7 cellular contexts compared by ENCODE assay signal in the genomic region with DNA sequence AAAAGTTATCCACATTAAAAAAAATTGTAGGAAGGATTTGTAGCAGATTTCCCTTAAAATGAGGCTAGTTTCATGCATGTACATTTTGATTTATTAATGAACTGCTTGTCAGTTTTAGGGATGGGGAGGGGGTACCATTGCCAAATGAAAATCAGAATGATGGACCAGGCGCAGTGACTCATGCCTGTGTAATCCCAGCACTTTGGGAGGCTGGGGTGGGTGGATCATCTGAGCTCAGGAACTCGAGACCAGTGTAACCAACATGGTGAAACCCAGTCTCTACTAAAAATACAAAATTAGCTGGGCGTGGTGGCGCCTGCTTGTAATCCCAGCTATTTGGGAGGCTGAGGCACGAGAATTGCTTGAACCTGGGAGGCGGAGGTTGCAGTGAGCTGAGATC. TPM values are rescaled to one million over a fixed set of nuclear protein-coding genes. Genes with fewer than 3 reads are reported as not detected.
DNase-seq lines count a peak whose midpoint lies in the region; ATAC-seq and TF ChIP-seq lines count a peak whose summit lies in the region.
"Not testable (repeated sequence)": the region's sequence is repeated elsewhere in the genome, so short reads cannot be mapped to it uniquely, and the experiment has no call there.

No MANE protein-coding gene starts in this region.

- TF ChIP-seq RAD21 in IMR-90 (IDR thresholded peaks at IDR 0.05; ENCODE audit: low read length) = not testable (repeated sequence)

- H3K23ac ChIP-seq in IMR-90 (ENCODE audit: low read depth, low read length) = peak overlapping the region; percentile 83

- peak overlapping the region; percentile 76 for H3K9ac ChIP-seq in DND-41 (ENCODE audit: low read depth, low read length)
- H3K9ac ChIP-seq in IMR-90 (ENCODE audit: low read depth, low read length) = peak overlapping the region; percentile 90
- H3K9ac ChIP-seq in SU-DHL-6 (ENCODE audit: low read length) = peak overlapping the region; percentile 86

- ATAC-seq in DND-41 (ENCODE audit: insufficient read depth, low read depth); IMR-90 (ENCODE audit: low read depth); effector memory CD8-positive, alpha-beta T cell (replicated peaks): not testable (repeated sequence)

- not testable (repeated sequence) for TF ChIP-seq POLR2A in IMR-90 (IDR thresholded peaks at IDR 0.05; ENCODE audit: low read depth, low read length)

- intact Hi-C loops in IMR-90 (cut with micrococcal nuclease) = loop anchor here (5.0 kb wide), 1 partner anchor 35 kb away; no protein-coding TSS in a partner anchor

- H3K9me2 ChIP-seq in SU-DHL-6 (replicated peaks; ENCODE audit: insufficient read depth, low read length) = not testable (repeated sequence)

- peak overlapping the region; percentile 79 for H3K27ac ChIP-seq in DND-41 (ENCODE audit: low read length)
- peak overlapping the region; percentile 91; the same call in 1 of the 2 replicates for H3K27ac ChIP-seq in IMR-90 (ENCODE audit: insufficient read depth, low read length)
- H3K27ac ChIP-seq in SU-DHL-6 (ENCODE audit: low read depth, low read length) = peak overlapping the region; percentile 90

- H3K9me3 Mint-ChIP-seq in activated naive CD4-positive, alpha-beta T cell treated with anti-CD3 and anti-CD28 coated beads, Interleukin-2, amount 10 ng/mL, durations not matched to agents 7 days and 5 days; effector memory CD8-positive, alpha-beta T cell; immature natural killer cell; osteocyte (ENCODE audit: unreplicated experiment): not testable (repeated sequence)

- H3K4me2 ChIP-seq in DND-41 (ENCODE audit: insufficient read depth, low read length) (peak overlapping the region; percentile 69), IMR-90 (ENCODE audit: low read depth, low read length) (peak overlapping the region; percentile 98), SU-DHL-6 (ENCODE audit: low read depth, low read length, poor library complexity, severe bottlenecking) (peak overlapping the region; percentile 61)

- dilution Hi-C loops in IMR-90 (cut with HindIII; ENCODE audit: low sequenced_read_pairs, unreplicated experiment) = not testable (repeated sequence)

- peak overlapping the region; percentile 80; the same call in 2 of the 3 replicates for H2BK15ac ChIP-seq in IMR-90 (ENCODE audit: low read depth, low read length)

- no CpG with 5 or more reads among the region's 6 CpGs for WGBS in IMR-90 (ENCODE audit: extremely low coverage in 2 of 2, insufficient read length in 1 of 2), 2 experiments

- 0 out of 2 replicates have a peak overlapping the region, but pooled peaks have one; percentile 81 for H3K56ac ChIP-seq in IMR-90 (ENCODE audit: extremely low read depth, insufficient read depth, low read length)

- in situ Hi-C loops in IMR-90 (cut with MboI; ENCODE audit: low sequenced_read_pairs) = not testable (repeated sequence)

- H4K5ac ChIP-seq in IMR-90 (ENCODE audit: low read depth, low read length) = not testable (repeated sequence)

- peaks cover 32% of the 10 kb centered on the region for H3F3A ChIP-seq in SU-DHL-6 (ENCODE audit: insufficient read depth)

- H2AFZ ChIP-seq in DND-41 (ENCODE audit: low read depth, low read length); IMR-90 (replicated peaks; ENCODE audit: low read length, poor library complexity); SU-DHL-6 (ENCODE audit: low read depth, low read length, severe bottlenecking): not testable (repeated sequence)

- H4K20me1 ChIP-seq in DND-41 (ENCODE audit: insufficient read depth, low read length) (peaks cover 20% of the 10 kb centered on the region; the same call in 1 of the 2 replicates), IMR-90 (ENCODE audit: insufficient read depth, low read length) (peaks cover 24% of the 10 kb centered on the region; the same call in 1 of the 2 replicates)
- not testable (repeated sequence) for H4K20me1 ChIP-seq in SU-DHL-6 (ENCODE audit: low read depth, low read length)

- peak overlapping the region; percentile 77 for H2BK5ac ChIP-seq in IMR-90 (ENCODE audit: low read depth, low read length, poor library complexity, severe bottlenecking)

- H3K36me3 Mint-ChIP-seq in activated naive CD4-positive, alpha-beta T cell treated with anti-CD3 and anti-CD28 coated beads, Interleukin-2, amount 10 ng/mL, durations not matched to agents 7 days and 5 days = peaks cover 36% of the 10 kb centered on the region
- peaks cover 14% of the 10 kb centered on the region for H3K36me3 Mint-ChIP-seq in effector memory CD8-positive, alpha-beta T cell (ENCODE audit: insufficient read depth)
- H3K36me3 Mint-ChIP-seq in immature natural killer cell; osteocyte (ENCODE audit: unreplicated experiment): not testable (repeated sequence)

- TF ChIP-seq CTCF in DND-41 (IDR thresholded peaks at IDR 0.05; ENCODE audit: borderline replicate concordance, extremely low read depth, low read length, poor library complexity, severe bottlenecking); IMR-90 (conservative IDR thresholded peaks at IDR 0.05; ENCODE audit: low read depth, low read length); SU-DHL-6 (IDR thresholded peaks at IDR 0.05; ENCODE audit: insufficient read depth, low read length, poor library complexity, severe bottlenecking); osteocyte (IDR thresholded peaks at IDR 0.05): not testable (repeated sequence)

- peak overlapping the region; percentile 85 for H3K27ac Mint-ChIP-seq in activated naive CD4-positive, alpha-beta T cell treated with anti-CD3 and anti-CD28 coated beads, Interleukin-2, amount 10 ng/mL, durations not matched to agents 7 days and 5 days
- H3K27ac Mint-ChIP-seq in effector memory CD8-positive, alpha-beta T cell = peak overlapping the region; percentile 86 to 97
- H3K27ac Mint-ChIP-seq in immature natural killer cell (peak overlapping the region; percentile 83 to 97 (median 92)), osteocyte (ENCODE audit: unreplicated experiment) (peak overlapping the region; percentile 84)

- 0 out of 2 replicates have a peak overlapping the region, but pooled peaks have one; percentile 38 for H2BK20ac ChIP-seq in IMR-90 (ENCODE audit: low read depth, low read length)

- POLR2A ChIA-PET in IMR-90 (lab: Charles Lee; ENCODE audit: unreplicated experiment) = interaction anchor here (0.6 kb wide), 1 partner anchor 155 kb away, joined by 11 read pairs; no protein-coding TSS in a partner anchor

- BruUV-seq in IMR-90 (replicated peaks; lab: Mats Ljungman, UMichigan) = not testable (repeated sequence)

- H3K4me3 ChIP-seq in DND-41 (ENCODE audit: low read depth in 1 of 2, low read length in 2 of 2) (peak overlapping the region; percentile 50 to 80; a peak in 3 of 4 replicates), SU-DHL-6 (ENCODE audit: insufficient read depth, low read length, poor library complexity, severe bottlenecking) (peak overlapping the region; percentile 89)
- not testable (repeated sequence) for H3K4me3 ChIP-seq in IMR-90 (ENCODE audit: insufficient read depth, low read depth, low read length)

- H3K9me3 ChIP-seq in DND-41 (ENCODE audit: insufficient read depth, low read length, severe bottlenecking); IMR-90 (ENCODE audit: control insufficient read depth, insufficient read depth, low read length); SU-DHL-6 (ENCODE audit: insufficient read depth, low read length): not testable (repeated sequence)

- H3K79me2 ChIP-seq in DND-41 (ENCODE audit: insufficient read depth, low read length) (peaks cover 64% of the 10 kb centered on the region), SU-DHL-6 (ENCODE audit: insufficient read depth, low read length) (peaks cover 64% of the 10 kb centered on the region)

- H3K9me1 ChIP-seq in IMR-90 (ENCODE audit: insufficient read depth, low read length) = peaks cover 13% of the 10 kb centered on the region

- H3K4ac ChIP-seq in IMR-90 (ENCODE audit: low read depth, low read length) = peak overlapping the region; percentile 89

- peak overlapping the region; percentile 86; the same call in 1 of the 2 replicates for H2AK5ac ChIP-seq in IMR-90 (ENCODE audit: low read depth, low read length)

- CTCF ChIA-PET in IMR-90 (lab: Yijun Ruan, JAX) = interaction anchor here (0.5 to 0.9 kb wide), 3 partner anchors 33 to 78 kb away, joined by 3 to 4 read pairs (median 3); no protein-coding TSS in a partner anchor
- CTCF ChIA-PET in activated naive CD4-positive, alpha-beta T cell treated with anti-CD3 and anti-CD28 coated beads, Interleukin-2, amount 10 ng/mL, durations not matched to agents 7 days and 5 days (lab: Charles Lee) = interaction anchor here (0.7 to 2.6 kb wide), 7 partner anchors 9 to 792 kb away, joined by 3 to 11 read pairs (median 3); no protein-coding TSS in a partner anchor

- H3K14ac ChIP-seq in IMR-90 (replicated peaks; ENCODE audit: low read depth, low read length) = peak overlapping the region; percentile 86; the same call in 1 of the 2 replicates

- H3K4me3 Mint-ChIP-seq in activated naive CD4-positive, alpha-beta T cell treated with anti-CD3 and anti-CD28 coated beads, Interleukin-2, amount 10 ng/mL, durations not matched to agents 7 days and 5 days = peak overlapping the region; percentile 79
- H3K4me3 Mint-ChIP-seq in effector memory CD8-positive, alpha-beta T cell = peak overlapping the region; percentile 84 to 87
- H3K4me3 Mint-ChIP-seq in immature natural killer cell (peak overlapping the region; percentile 90 to 95 (median 91)), osteocyte (ENCODE audit: unreplicated experiment) (peak overlapping the region; percentile 78)

- H3K27me3 ChIP-seq in DND-41 (ENCODE audit: insufficient read depth, low read length, poor library complexity); IMR-90 (ENCODE audit: control insufficient read depth, insufficient read depth, low read length); SU-DHL-6 (ENCODE audit: low read length): not testable (repeated sequence)

- DNase-seq in DND-41; IMR-90; activated naive CD4-positive, alpha-beta T cell treated with anti-CD3 and anti-CD28 coated beads, Interleukin-2, amount 10 ng/mL, durations not matched to agents 7 days and 5 days; effector memory CD8-positive, alpha-beta T cell; immature natural killer cell; osteocyte (ENCODE audit: extremely low spot score, unreplicated experiment): not testable (repeated sequence)

- H3K4me1 Mint-ChIP-seq in activated naive CD4-positive, alpha-beta T cell treated with anti-CD3 and anti-CD28 coated beads, Interleukin-2, amount 10 ng/mL, durations not matched to agents 7 days and 5 days = peaks cover 86% of the 10 kb centered on the region
- H3K4me1 Mint-ChIP-seq in effector memory CD8-positive, alpha-beta T cell (ENCODE audit: low read depth in 2 of 2) = peaks cover 65 to 80% of the 10 kb centered on the region in 2 donors
- H3K4me1 Mint-ChIP-seq in immature natural killer cell = peaks cover 90 to 91% of the 10 kb centered on the region in 2 donors
- peaks cover 66% of the 10 kb centered on the region for H3K4me1 Mint-ChIP-seq in osteocyte (ENCODE audit: unreplicated experiment)

- H3K4me1 ChIP-seq in DND-41 (ENCODE audit: insufficient read depth, low read length) = peaks cover 76% of the 10 kb centered on the region
- H3K4me1 ChIP-seq in IMR-90 (ENCODE audit: control insufficient read depth, insufficient read depth, low read length) = peaks cover 19% of the 10 kb centered on the region

- H3K27me3 Mint-ChIP-seq in activated naive CD4-positive, alpha-beta T cell treated with anti-CD3 and anti-CD28 coated beads, Interleukin-2, amount 10 ng/mL, durations not matched to agents 7 days and 5 days; effector memory CD8-positive, alpha-beta T cell; osteocyte (ENCODE audit: unreplicated experiment): not testable (repeated sequence)
- H3K27me3 Mint-ChIP-seq in immature natural killer cell (ENCODE audit: low read depth in 3 of 3) = peaks cover 3 to 11% (median 10%) of the 10 kb centered on the region in 3 donors

- H3K36me3 ChIP-seq in DND-41 (ENCODE audit: insufficient read depth, low read length) = peaks cover 19% of the 10 kb centered on the region
- H3K36me3 ChIP-seq in IMR-90 (ENCODE audit: control insufficient read depth, insufficient read depth, low read length); SU-DHL-6 (ENCODE audit: low read length): not testable (repeated sequence)

- H3K18ac ChIP-seq in IMR-90 (ENCODE audit: low read depth, low read length) = peak overlapping the region; percentile 44; the same call in 1 of the 2 replicates

- peak overlapping the region in 1 of 2 experiments; percentile 64; a peak in 2 of 4 replicates for H4K8ac ChIP-seq in IMR-90 (ENCODE audit: low read depth in 2 of 2, low read length in 2 of 2)

- not testable (repeated sequence) for H2AK9ac ChIP-seq in IMR-90 (replicated peaks; ENCODE audit: low read depth, low read length, poor library complexity)

- H2BK120ac ChIP-seq in IMR-90 (ENCODE audit: low read depth, low read length) = peak overlapping the region; percentile 83

- H3K79me1 ChIP-seq in IMR-90 (ENCODE audit: low read depth in 1 of 2, low read length in 2 of 2) = peaks cover 5 to 24% of the 10 kb centered on the region in 2 experiments; a peak in 2 of 4 replicates

- H4K91ac ChIP-seq in IMR-90 (ENCODE audit: insufficient read depth, low read depth, low read length) = peak overlapping the region; percentile 82

RNA-seq across cellular contexts. Expression of gene C12orf75, which starts 1.8 kb away (rescaled TPM):
- total RNA-seq in IMR-90 (2012; rRNA removed) (145 and 216 TPM in 2 replicates), osteocyte (157 and 169 TPM in 2 replicates)
- polyA plus RNA-seq in IMR-90 (2012; rRNA removed) (264 and 278 TPM in 2 replicates), immature natural killer cell (100 to 1,000 TPM; 256 to 395 (median 277) TPM)
- 100 and 104 TPM in 2 replicates for polyA plus RNA-seq in IMR-90 (2012; cell fraction: cytosol; rRNA removed)
- polyA plus RNA-seq in IMR-90 (2012; cell fraction: nucleus; rRNA removed; ENCODE audit: low replicate concordance) = 23.5 and 101 TPM in 2 replicates
